5 cellular contexts compared by ENCODE assay signal in the genomic region with DNA sequence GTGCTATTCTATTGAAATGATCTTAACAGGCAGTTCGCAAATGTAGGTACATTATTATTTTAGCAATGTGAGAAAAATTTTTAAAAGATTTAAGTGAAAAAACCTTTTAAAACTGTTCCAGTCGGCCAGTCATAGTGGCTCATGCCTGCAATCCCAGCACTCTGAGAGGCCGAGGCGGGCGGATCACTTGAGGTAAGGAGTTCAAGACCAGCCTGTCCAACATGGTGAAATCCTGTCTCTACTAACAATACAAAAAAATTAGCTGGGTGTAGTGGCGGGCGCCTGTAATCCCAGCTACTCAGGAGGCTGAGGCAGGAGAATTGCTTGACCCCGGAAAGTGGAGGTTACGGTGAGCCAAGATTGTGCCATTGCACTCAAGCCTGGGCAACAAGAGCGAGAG. TPM values are rescaled to one million over a fixed set of nuclear protein-coding genes. Genes with fewer than 3 reads are reported as not detected.
"Had no signal": no experiment of that assay in that cellular context is flagged by ENCODE, and none has a peak within 500 bp of the region (broad histone marks: within the 10 kb centered on the region; RNA-seq: fewer than 3 reads in every experiment).

No MANE protein-coding gene starts in this region.

RNA-seq across cellular contexts. Expression of gene TLDC2, which starts 29.6 kb away (rescaled TPM):
- total RNA-seq: activated CD4-positive, alpha-beta T cell treated with anti-CD3 and anti-CD28 coated beads, Interleukin-2, amount 10 ng/mL, durations not matched to agents 24 days and 14 days; activated T-helper 1 cell treated with anti-CD3 and anti-CD28 coated beads, Interleukin-12 subunit alpha, Interleukin-12 subunit beta, Interleukin-2, Interleukin-4 antibody, amounts not matched to agents 30 ng/mL and 10 ng/mL and 1 ng/mL, durations not matched to agents 14 hours and 24 hours and 36 hours; chondrocyte; Right ventricle myocardium superior; T-helper 2 cell treated with Interferon-gamma antibody and Interleukin-4, amounts not matched to agents 100 ng/mL and 5 ng/mL, for 36 hours had no signal
